16 cellular contexts compared by ENCODE assay signal in genomic region chr3:148951599-148952361, GRCh38.
"Had no signal": no experiment of that assay in that cellular context is flagged by ENCODE, and none has a peak within 500 bp of the region (broad histone marks: within the 10 kb centered on the region; RNA-seq: fewer than 3 reads in every experiment).

No MANE protein-coding gene starts in this region.

- H3K36me3 Mint-ChIP-seq: activated naive CD8-positive, alpha-beta T cell; brain; stimulated activated effector memory CD8-positive, alpha-beta T cell treated with anti-CD3 and anti-CD28 coated beads, Interleukin-12 subunit alpha, Interleukin-12 subunit beta, amount 100 ng/mL, for 72 hours had no signal

- H3K4me1 Mint-ChIP-seq: activated B cell treated with CpG ODN at 0.5 μM for 24 hours; activated CD4-positive, alpha-beta T cell treated with anti-CD3 and anti-CD28 coated beads, Interleukin-2, amount 10 ng/mL, durations not matched to agents 7 days and 5 days; central memory CD8-positive, alpha-beta T cell had no signal

- H3K27ac Mint-ChIP-seq: activated B cell treated with CpG ODN at 0.5 μM for 24 hours; activated CD4-positive, alpha-beta T cell treated with anti-CD3 and anti-CD28 coated beads, Interleukin-2, amount 10 ng/mL, durations not matched to agents 7 days and 5 days; activated naive CD8-positive, alpha-beta T cell; brain; nephron; stimulated activated effector memory CD8-positive, alpha-beta T cell treated with anti-CD3 and anti-CD28 coated beads, Interleukin-12 subunit alpha, Interleukin-12 subunit beta, amount 100 ng/mL, for 72 hours; T-helper 1 cell treated with Interleukin-12 subunit alpha and Interleukin-12 subunit beta and Interleukin-4 antibody, amounts not matched to agents 30 μg/mL and 1 μg/mL, for 36 hours had no signal

- H3K27ac ChIP-seq: psoas muscle had no signal

- DNase-seq: activated B cell treated with CpG ODN at 0.5 μM for 24 hours; activated CD4-positive, alpha-beta T cell treated with anti-CD3 and anti-CD28 coated beads, Interleukin-2, amount 10 ng/mL, durations not matched to agents 7 days and 5 days; activated gamma-delta T cell treated with Interleukin-2 at 50 U/mL for 16 hours; effector memory CD8-positive, alpha-beta T cell; hypothalamus; nucleus accumbens; psoas muscle; SHP77 treated with DMSO at 0.1 percent for 48 hours; stimulated activated CD4-positive, alpha-beta T cell treated with anti-CD3 and anti-CD28 coated beads, Interleukin-1b, Interleukin-23, amount 100 ng/mL, for 48 hours had no signal

- ATAC-seq: psoas muscle, sciatic nerve had no signal

- H3K9me3 ChIP-seq: psoas muscle had no signal

- H3K9me3 Mint-ChIP-seq: activated B cell treated with CpG ODN at 0.5 μM for 24 hours; activated CD4-positive, alpha-beta T cell treated with anti-CD3 and anti-CD28 coated beads, Interleukin-2, amount 10 ng/mL, durations not matched to agents 7 days and 5 days; brain; central memory CD8-positive, alpha-beta T cell; effector memory CD8-positive, alpha-beta T cell; nephron; stimulated activated effector memory CD8-positive, alpha-beta T cell treated with anti-CD3 and anti-CD28 coated beads, Interleukin-12 subunit alpha, Interleukin-12 subunit beta, amount 100 ng/mL, for 72 hours; T-helper 1 cell treated with Interleukin-12 subunit alpha and Interleukin-12 subunit beta and Interleukin-4 antibody, amounts not matched to agents 30 μg/mL and 1 μg/mL, for 36 hours had no signal

- H3K4me3 ChIP-seq: psoas muscle had no signal

- H3K4me3 Mint-ChIP-seq: activated B cell treated with CpG ODN at 0.5 μM for 24 hours; activated CD4-positive, alpha-beta T cell treated with anti-CD3 and anti-CD28 coated beads, Interleukin-2, amount 10 ng/mL, durations not matched to agents 7 days and 5 days; activated naive CD8-positive, alpha-beta T cell; brain; central memory CD8-positive, alpha-beta T cell; effector memory CD8-positive, alpha-beta T cell; nephron; stimulated activated effector memory CD8-positive, alpha-beta T cell treated with anti-CD3 and anti-CD28 coated beads, Interleukin-12 subunit alpha, Interleukin-12 subunit beta, amount 100 ng/mL, for 72 hours; T-helper 1 cell treated with Interleukin-12 subunit alpha and Interleukin-12 subunit beta and Interleukin-4 antibody, amounts not matched to agents 30 μg/mL and 1 μg/mL, for 36 hours had no signal

- H3K27me3 Mint-ChIP-seq: central memory CD8-positive, alpha-beta T cell; effector memory CD8-positive, alpha-beta T cell had no signal
